Comparison of ENCODE assay signal across 11 cellular contexts in the genomic region with DNA sequence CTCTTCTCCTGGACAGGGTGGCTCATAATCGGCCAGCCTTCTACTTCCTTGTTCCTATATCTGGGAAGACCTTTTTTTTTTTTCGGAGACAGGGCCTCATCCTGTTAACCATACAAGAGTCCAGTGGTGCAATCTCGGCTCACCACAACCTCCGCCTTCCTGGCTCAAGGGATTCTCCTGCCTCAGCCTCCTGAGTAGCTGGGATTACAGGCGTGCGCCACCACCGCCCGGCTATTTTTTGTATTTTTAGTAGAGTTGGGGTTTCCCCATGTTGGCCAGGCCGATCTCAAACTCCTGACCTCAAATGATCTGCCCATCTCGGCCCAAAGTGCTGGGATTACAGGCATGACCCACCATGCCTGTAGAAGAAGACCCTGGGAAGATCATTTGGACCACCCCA. TPM values are rescaled to one million over a fixed set of nuclear protein-coding genes. Genes with fewer than 3 reads are reported as not detected.
DNase-seq lines count a peak whose midpoint lies in the region; ATAC-seq and TF ChIP-seq lines count a peak whose summit lies in the region.
"Had no signal": no experiment of that assay in that cellular context is flagged by ENCODE, and none has a peak within 500 bp of the region (broad histone marks: within the 10 kb centered on the region; RNA-seq: fewer than 3 reads in every experiment).

No MANE protein-coding gene starts in this region.

- no peaks in the 10 kb centered on the region for H3K27me3 ChIP-seq in rectal smooth muscle tissue (ENCODE audit: control insufficient read depth, insufficient read depth, low read length)
- H3K27me3 ChIP-seq in MM.1S (replicated peaks; ENCODE audit: insufficient read depth, low read length), result no peaks in the 10 kb centered on the region
- H3K27me3 ChIP-seq: MG63 had no signal

- H2AFZ ChIP-seq in OCI-LY7 (ENCODE audit: low read length) (no peak overlapping the region), MM.1S (ENCODE audit: low read length) (no peak overlapping the region)

- no peak for TF ChIP-seq CTCF in OCI-LY7 (conservative IDR thresholded peaks at IDR 0.05; ENCODE audit: low read length)
- TF ChIP-seq CTCF in fibroblast of villous mesenchyme (IDR thresholded peaks at IDR 0.05; ENCODE audit: insufficient read depth, low read depth, low read length), result no peak
- TF ChIP-seq CTCF in MM.1S (IDR thresholded peaks at IDR 0.05; ENCODE audit: low read length), result no peak

- peaks cover 8% of the 10 kb centered on the region; the same call in 1 of the 2 replicates for H3F3A ChIP-seq in MM.1S (ENCODE audit: insufficient read depth, low read length)

- DNase-seq in CD1c-positive myeloid dendritic cell (ENCODE audit: extremely low spot score) (peak; percentile 70), OCI-LY7 (ENCODE audit: low spot score) (no peak), fibroblast of villous mesenchyme (ENCODE audit: low read depth) (peak; percentile 38), ureter (ENCODE audit: low spot score) (no peak), MM.1S (no peak)
- DNase-seq: activated T-cell treated with anti-CD3 and anti-CD28 coated beads, Interleukin-2, amount 50 U/mL, for 1 hour; MG63; midbrain had no signal

- H3K27ac ChIP-seq in OCI-LY7 (ENCODE audit: low read depth, low read length, poor library complexity, severe bottlenecking) (no peak overlapping the region), rectal smooth muscle tissue (ENCODE audit: low read depth, low read length) (no peak overlapping the region), MM.1S (ENCODE audit: low read length) (no peak overlapping the region)

- H3K4me2 ChIP-seq in OCI-LY7 (ENCODE audit: low read length) (peak overlapping the region; percentile 42; the same call in 1 of the 2 replicates), MM.1S (ENCODE audit: low read depth, low read length) (no peak overlapping the region)

- POLR2A ChIA-PET in OCI-LY7 (lab: Charles Lee), result no interaction called here

- no TSS peak for BruUV-seq in OCI-LY7 (replicated peaks; lab: Mats Ljungman, UMichigan)

- H3K9me2 ChIP-seq in OCI-LY7 (ENCODE audit: insufficient read depth, low read length) (no peaks in the 10 kb centered on the region), MM.1S (replicated peaks; ENCODE audit: insufficient read depth, low read length) (no peaks in the 10 kb centered on the region)

- H3K4me3 ChIP-seq in OCI-LY7 (ENCODE audit: low read depth, low read length, poor library complexity, severe bottlenecking) (no peak overlapping the region), fibroblast of villous mesenchyme (ENCODE audit: low read depth, low read length) (no peak overlapping the region), rectal smooth muscle tissue (ENCODE audit: low read length) (peak overlapping the region; percentile 35), MM.1S (ENCODE audit: low read length) (no peak overlapping the region)
- H3K4me3 ChIP-seq: MG63 had no signal

- CTCF ChIA-PET in OCI-LY7 (lab: Charles Lee; ENCODE audit: unreplicated experiment), result no interaction called here

- H3K36me3 ChIP-seq in OCI-LY7 (ENCODE audit: insufficient read depth, low read length) (peaks cover 27% of the 10 kb centered on the region), rectal smooth muscle tissue (ENCODE audit: control insufficient read depth, insufficient read depth, low read length) (peaks cover 2% of the 10 kb centered on the region), MM.1S (replicated peaks; ENCODE audit: insufficient read depth, low read length) (no peaks in the 10 kb centered on the region; the same call in 1 of the 2 replicates)

- intact Hi-C loops in OCI-LY7 (cut with micrococcal nuclease; ENCODE audit: unreplicated experiment), result no loop called here

- ATAC-seq in HG03280 (IDR thresholded peaks at IDR 0.05; ENCODE audit: unreplicated experiment), result no peak
- ATAC-seq in HG03108 (IDR thresholded peaks at IDR 0.05; ENCODE audit: unreplicated experiment), result no peak

- H3K9me3 ChIP-seq in OCI-LY7 (ENCODE audit: low read length), result no peaks in the 10 kb centered on the region
- H3K9me3 ChIP-seq in MM.1S (replicated peaks; ENCODE audit: insufficient read depth, low read length), result no peaks in the 10 kb centered on the region
- H3K9me3 ChIP-seq: MG63 had no signal

- H3K9ac ChIP-seq in rectal smooth muscle tissue (ENCODE audit: low read length), result no peak overlapping the region
- no peak overlapping the region for H3K9ac ChIP-seq in MM.1S (ENCODE audit: low read length)

- 0 out of 2 replicates have a peak, but pooled peaks cover 4% of the 10 kb centered on the region for H4K20me1 ChIP-seq in OCI-LY7 (ENCODE audit: insufficient read depth, low read length)
- no peaks in the 10 kb centered on the region; the same call in 1 of the 2 replicates for H4K20me1 ChIP-seq in MM.1S (ENCODE audit: insufficient read depth, low read length)

- H3K4me1 ChIP-seq in OCI-LY7 (ENCODE audit: insufficient read depth, low read length, poor library complexity, severe bottlenecking) (peaks cover 53% of the 10 kb centered on the region), rectal smooth muscle tissue (ENCODE audit: control insufficient read depth, insufficient read depth, low read length) (peaks cover 28% of the 10 kb centered on the region), MM.1S (ENCODE audit: low read length) (peaks cover 10% of the 10 kb centered on the region)

- peaks cover 36% of the 10 kb centered on the region for H3K79me2 ChIP-seq in OCI-LY7 (ENCODE audit: insufficient read depth, low read depth, low read length)
- peaks cover 81% of the 10 kb centered on the region for H3K79me2 ChIP-seq in MM.1S (ENCODE audit: low read length)

RNA-seq across cellular contexts. Expression of a gene that starts 4.5 kb away (rescaled TPM):
- total RNA-seq in OCI-LY7 (2014; rRNA removed; shearing (Covaris generic)), result 10.1 and 12.0 TPM in 2 replicates
- total RNA-seq in OCI-LY7 (2022) (21.3 and 24.5 TPM in 2 replicates), fibroblast of villous mesenchyme (30.9 and 48.8 TPM in 2 replicates), ureter (33.3 TPM)

RNA-seq across cellular contexts. Expression of a gene that starts 20.8 kb away (rescaled TPM):
- total RNA-seq in OCI-LY7 (2014; rRNA removed; shearing (Covaris generic)), result 78.0 and 82.9 TPM in 2 replicates
- 112 and 126 TPM in 2 replicates for total RNA-seq in OCI-LY7 (2022)
- 9.7 and 11.2 TPM in 2 replicates for total RNA-seq in fibroblast of villous mesenchyme
- 0.99 TPM for total RNA-seq in ureter

Comparison
In these comparisons a context has a peak if more than half of its experiments do, and no peak if none do; other contexts are left out.
1. DNase-seq: peak in CD1c-positive myeloid dendritic cell (single experiment) and fibroblast of villous mesenchyme (single experiment); none in OCI-LY7 (single experiment), ureter (single experiment) and MM.1S (single experiment).